In the genomic region with DNA sequence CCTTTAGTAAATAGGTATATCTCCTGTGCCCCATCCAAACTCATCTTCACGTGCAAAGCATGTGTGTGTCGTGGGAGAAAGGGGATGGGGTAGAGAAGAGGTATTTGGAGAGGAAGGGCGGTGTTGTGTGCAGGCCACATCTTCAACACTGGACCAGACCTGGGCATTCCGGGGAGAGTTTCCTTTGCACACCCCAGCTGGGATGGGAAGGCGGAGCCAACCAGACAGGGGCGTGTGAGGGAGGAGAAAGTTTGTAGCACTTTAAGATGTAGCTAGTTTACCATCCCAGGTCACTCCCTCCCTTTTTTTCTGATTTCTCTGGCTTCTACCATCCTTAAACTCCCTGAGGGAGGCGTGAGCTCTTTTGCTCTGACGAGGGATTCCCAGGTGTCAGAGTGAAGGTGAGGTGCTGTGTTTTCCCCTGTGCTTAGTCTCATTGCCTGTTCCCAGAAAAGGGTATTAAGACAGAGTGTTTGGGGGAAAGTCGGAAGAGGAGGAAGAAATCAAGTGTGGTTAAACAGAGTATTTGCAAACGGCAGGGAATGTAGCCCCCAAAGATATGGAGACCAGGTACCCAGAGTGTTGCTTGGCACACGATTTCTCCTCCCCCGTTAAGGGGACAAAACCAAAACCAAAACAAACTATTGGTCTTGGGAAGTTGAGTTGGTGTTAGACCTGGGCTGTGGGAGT, we compare ENCODE assay signal across 9 cellular contexts. TPM values are rescaled to one million over a fixed set of nuclear protein-coding genes. Genes with fewer than 3 reads are reported as not detected.
DNase-seq lines count a peak whose midpoint lies in the region; ATAC-seq, FAIRE-seq and TF ChIP-seq lines count a peak whose summit lies in the region.
"Had no signal": no experiment of that assay in that cellular context is flagged by ENCODE, and none has a peak within 500 bp of the region (broad histone marks: within the 10 kb centered on the region; RNA-seq: fewer than 3 reads in every experiment).

No MANE protein-coding gene starts in this region.

- FAIRE-seq in GM12892 (lab: Jason Lieb, UNC) = peak; percentile 92

- DNase-seq in GM12892 (ENCODE audit: insufficient read length) (no peak), NCI-H526 treated with DMSO at 0.1 percent for 48 hours (lab: John Stamatoyannopoulos, UW) (peak; percentile 32), left ventricle myocardium inferior (peak; percentile 24), EL (no peak)
- no peak for DNase-seq in central memory CD4-positive, alpha-beta T cell
- DNase-seq: MG63 had no signal

- H3K4me3 ChIP-seq in left ventricle myocardium inferior (peak overlapping the region; percentile 91), skeletal muscle tissue (ENCODE audit: low read length in 3 of 3) (peak overlapping the region; percentile 67 to 88 (median 80))
- H3K4me3 ChIP-seq: MG63 had no signal

- peak overlapping the region; percentile 98 for H3K27ac ChIP-seq in left ventricle myocardium inferior (replicated peaks)
- peak overlapping the region; percentile 82 for H3K27ac ChIP-seq in skeletal muscle tissue (ENCODE audit: low read depth, low read length)

- H3K36me3 ChIP-seq in left ventricle myocardium inferior (no peaks in the 10 kb centered on the region), skeletal muscle tissue (ENCODE audit: control insufficient read depth in 3 of 3, insufficient read depth in 3 of 3, low read length in 3 of 3) (no peaks in the 10 kb centered on the region)
- H3K36me3 ChIP-seq: MG63 had no signal

- TF ChIP-seq POLR2A in GM12892 (IDR thresholded peaks at IDR 0.05; ENCODE audit: low read depth, low read length) = 0 out of 2 replicates have a peak, but pooled peaks have one; percentile 11

- H3K27me3 ChIP-seq in left ventricle myocardium inferior (ENCODE audit: low read depth) (no peaks in the 10 kb centered on the region), skeletal muscle tissue (ENCODE audit: control insufficient read depth in 3 of 3, insufficient read depth in 3 of 3, low read length in 3 of 3) (no peaks in the 10 kb centered on the region)
- H3K27me3 ChIP-seq: MG63 had no signal

- intact Hi-C loops in left ventricle myocardium inferior (cut with micrococcal nuclease) = no loop called here

- ATAC-seq in GM18867 (IDR thresholded peaks at IDR 0.05; ENCODE audit: unreplicated experiment) (no peak), GM18868 (IDR thresholded peaks at IDR 0.05; ENCODE audit: unreplicated experiment) (no peak)

- peak overlapping the region; percentile 27 to 90 (median 68) for H3K9ac ChIP-seq in skeletal muscle tissue (ENCODE audit: low read depth in 1 of 3, low read length in 3 of 3)

- H3K9me3 ChIP-seq in left ventricle myocardium inferior (replicated peaks) (no peaks in the 10 kb centered on the region), skeletal muscle tissue (ENCODE audit: control insufficient read depth in 3 of 3, low read length in 3 of 3) (no peaks in the 10 kb centered on the region)
- H3K9me3 ChIP-seq: MG63 had no signal

- no peak for TF ChIP-seq CTCF in left ventricle myocardium inferior (IDR thresholded peaks at IDR 0.05; ENCODE audit: borderline replicate concordance)

- H3K4me1 ChIP-seq in left ventricle myocardium inferior = peaks cover 41% of the 10 kb centered on the region
- H3K4me1 ChIP-seq in skeletal muscle tissue (ENCODE audit: control insufficient read depth in 3 of 3, insufficient read depth in 3 of 3, low read length in 3 of 3) = peaks cover 45 to 50% (median 47%) of the 10 kb centered on the region in 3 donors

RNA-seq across cellular contexts. Expression of gene SETBP1, which starts 1.6 kb away (rescaled TPM):
- polyA plus RNA-seq in GM12892 (2012; ENCODE audit: missing spikeins) = 4.8 TPM
- total RNA-seq in left ventricle myocardium inferior = 10.3 TPM
- 13.6 TPM for total RNA-seq in skeletal muscle tissue

Comparison
In these comparisons a context has a peak if more than half of its experiments do, and no peak if none do; other contexts are left out.
1. DNase-seq: peak in NCI-H526 treated with DMSO at 0.1 percent for 48 hours (single experiment) and left ventricle myocardium inferior (single experiment); none in GM12892 (single experiment), central memory CD4-positive, alpha-beta T cell (single experiment) and EL (single experiment).